ENCODE assay signal across 8 cellular contexts in genomic region chr4:185395255-185395955, GRCh38. TPM values are rescaled to one million over a fixed set of nuclear protein-coding genes. Genes with fewer than 3 reads are reported as not detected.
A peak's percentile ranks its signal among the peaks of the same experiment; 100 is the strongest.
DNase-seq lines count a peak whose midpoint lies in the region; ATAC-seq and TF ChIP-seq lines count a peak whose summit lies in the region.

Gene LRP2BP, minus strand, starts transcription at chr4:185395924. Its CDS starts 17,738 bp downstream, at chr4:185378186.

- peak within 1 kb of the TSS; percentile 55 for H3K4me3 ChIP-seq in ectodermal cell (ENCODE audit: insufficient read depth, low read depth, low read length)
- H3K4me3 ChIP-seq in mucosa of stomach (ENCODE audit: low read length): peak within 1 kb of the TSS; percentile 95

- POLR2A ChIA-PET in RWPE1 (lab: Yijun Ruan, JAX; ENCODE audit: low non-redundant PET): interaction anchor here (1.1 kb wide), 1 partner anchor 43 kb away, joined by 3 read pairs; no protein-coding TSS in a partner anchor

- H3K4me1 ChIP-seq in ectodermal cell (ENCODE audit: control insufficient read depth, insufficient read depth, low read length) (peaks cover 8% of the 10 kb centered on the region), mucosa of stomach (ENCODE audit: control insufficient read depth, insufficient read depth, low read length) (peaks cover 18% of the 10 kb centered on the region)

- peak within 1 kb of the TSS; percentile 94 for H3K4me3 Mint-ChIP-seq in stimulated activated naive CD8-positive, alpha-beta T cell treated with anti-CD3 and anti-CD28 coated beads, Interleukin-15, Interleukin-2, amounts not matched to agents 100 ng/mL and 50 ng/mL, for 24 hours

- H3K27ac ChIP-seq in RWPE1: peak within 1 kb of the TSS; percentile 99
- H3K27ac ChIP-seq in ectodermal cell (ENCODE audit: insufficient read depth, low read depth, low read length, poor library complexity, severe bottlenecking): peak within 1 kb of the TSS; percentile 72

- peak within 1 kb of the TSS; percentile 92 for H3K9ac ChIP-seq in mucosa of stomach (ENCODE audit: low read length)

- H3K27me3 Mint-ChIP-seq in stimulated activated naive CD8-positive, alpha-beta T cell treated with anti-CD3 and anti-CD28 coated beads, Interleukin-15, Interleukin-2, amounts not matched to agents 100 ng/mL and 50 ng/mL, for 24 hours: no peaks in the 10 kb centered on the region

- DNase-seq in stimulated activated naive CD8-positive, alpha-beta T cell treated with anti-CD3 and anti-CD28 coated beads, Interleukin-15, Interleukin-2, amounts not matched to agents 100 U/mL and 50 U/mL, for 24 hours: no peak
- DNase-seq in RWPE1 (ENCODE audit: low spot score) (no peak), NCI-H2196 (lab: John Stamatoyannopoulos, UW; ENCODE audit: unreplicated experiment) (no peak), activated gamma-delta T cell (lab: John Stamatoyannopoulos, UW) (no peak)

- H3K36me3 Mint-ChIP-seq in stimulated activated naive CD8-positive, alpha-beta T cell treated with anti-CD3 and anti-CD28 coated beads, Interleukin-15, Interleukin-2, amounts not matched to agents 100 ng/mL and 50 ng/mL, for 24 hours (ENCODE audit: low read depth): peaks cover 32% of the 10 kb centered on the region

- CTCF ChIA-PET in RWPE1 (lab: Yijun Ruan, JAX): interaction anchor here (0.5 kb wide), 1 partner anchor 11 kb away, joined by 3 read pairs; no protein-coding TSS in a partner anchor

- H3K9me3 ChIP-seq in ectodermal cell (ENCODE audit: control insufficient read depth, low read length) (no peaks in the 10 kb centered on the region), mucosa of stomach (ENCODE audit: control insufficient read depth, low read length) (no peaks in the 10 kb centered on the region)

- no peaks in the 10 kb centered on the region for H3K9me3 Mint-ChIP-seq in stimulated activated naive CD8-positive, alpha-beta T cell treated with anti-CD3 and anti-CD28 coated beads, Interleukin-15, Interleukin-2, amounts not matched to agents 100 ng/mL and 50 ng/mL, for 24 hours

- no peak for ATAC-seq in stimulated activated naive CD8-positive, alpha-beta T cell treated with anti-CD3 and anti-CD28 coated beads, Interleukin-15, Interleukin-2, amounts not matched to agents 100 U/mL and 50 U/mL, for 24 hours
- no peak for ATAC-seq in HG03175 (IDR thresholded peaks at IDR 0.05; ENCODE audit: unreplicated experiment)

- H3K27me3 ChIP-seq in ectodermal cell (ENCODE audit: control insufficient read depth, insufficient read depth, low read length, poor library complexity, severe bottlenecking) (peaks cover 15% of the 10 kb centered on the region), mucosa of stomach (ENCODE audit: control insufficient read depth, insufficient read depth, low read length) (no peaks in the 10 kb centered on the region)

- H3K27ac Mint-ChIP-seq in stimulated activated naive CD8-positive, alpha-beta T cell treated with anti-CD3 and anti-CD28 coated beads, Interleukin-15, Interleukin-2, amounts not matched to agents 100 ng/mL and 50 ng/mL, for 24 hours: peak within 1 kb of the TSS; percentile 96

- 63 to 71% methylated on average over 9 to 10 of the region's 12 CpGs for WGBS in ectodermal cell, 2 experiments

- peaks cover 8% of the 10 kb centered on the region for H3K36me3 ChIP-seq in ectodermal cell (ENCODE audit: control insufficient read depth, insufficient read depth, low read length)
- H3K36me3 ChIP-seq in mucosa of stomach (ENCODE audit: control insufficient read depth, insufficient read depth, low read length): no peaks in the 10 kb centered on the region

- no peak for TF ChIP-seq CTCF in RWPE1 (conservative IDR thresholded peaks at IDR 0.05; ENCODE audit: low read depth)

- peaks cover 43% of the 10 kb centered on the region for H3K4me1 Mint-ChIP-seq in stimulated activated naive CD8-positive, alpha-beta T cell treated with anti-CD3 and anti-CD28 coated beads, Interleukin-15, Interleukin-2, amounts not matched to agents 100 ng/mL and 50 ng/mL, for 24 hours (ENCODE audit: low read depth)

RNA-seq across cellular contexts. Expression of gene LRP2BP, which starts in this region (rescaled TPM):
- polyA plus RNA-seq in ectodermal cell (2013, experiment 1 of 4): 0.39 TPM
- polyA plus RNA-seq in ectodermal cell (2013, experiment 2 of 4): 0.41 TPM
- polyA plus RNA-seq in ectodermal cell (2013, experiment 3 of 4): 0.27 TPM
- 0.36 TPM for polyA plus RNA-seq in ectodermal cell (2013, experiment 4 of 4)
